Comparison of ENCODE assay signal across 8 cellular contexts in genomic region chr2:96739051-96739632, GRCh38. TPM values are rescaled to one million over a fixed set of nuclear protein-coding genes. Genes with fewer than 3 reads are reported as not detected.
A peak's percentile ranks its signal among the peaks of the same experiment; 100 is the strongest.
DNase-seq lines count a peak whose midpoint lies in the region; ATAC-seq, FAIRE-seq and TF ChIP-seq lines count a peak whose summit lies in the region.

No MANE protein-coding gene starts in this region.

- no peak for TF ChIP-seq CTCF in bronchial epithelial cell (IDR thresholded peaks at IDR 0.05; ENCODE audit: insufficient read depth, low read length, severe bottlenecking)

- H3K36me3 Mint-ChIP-seq in stimulated activated naive CD8-positive, alpha-beta T cell treated with anti-CD3 and anti-CD28 coated beads, Interleukin-15, Interleukin-2, amounts not matched to agents 100 ng/mL and 50 ng/mL, for 24 hours (ENCODE audit: low read depth), result peaks cover 12% of the 10 kb centered on the region

- peaks cover 38% of the 10 kb centered on the region for H3K4me1 Mint-ChIP-seq in stimulated activated naive CD8-positive, alpha-beta T cell treated with anti-CD3 and anti-CD28 coated beads, Interleukin-15, Interleukin-2, amounts not matched to agents 100 ng/mL and 50 ng/mL, for 24 hours (ENCODE audit: low read depth)

- no peak for ATAC-seq in stimulated activated naive CD8-positive, alpha-beta T cell treated with anti-CD3 and anti-CD28 coated beads, Interleukin-15, Interleukin-2, amounts not matched to agents 100 U/mL and 50 U/mL, for 24 hours

- no peak for DNase-seq in stimulated activated naive CD8-positive, alpha-beta T cell treated with anti-CD3 and anti-CD28 coated beads, Interleukin-15, Interleukin-2, amounts not matched to agents 100 U/mL and 50 U/mL, for 24 hours
- DNase-seq in bronchial epithelial cell (ENCODE audit: low read depth) (no peak), COR-L47 (lab: John Stamatoyannopoulos, UW) (no peak), NCI-H774 (lab: John Stamatoyannopoulos, UW) (no peak), NCI-H524 (lab: John Stamatoyannopoulos, UW) (no peak), LoVo (ENCODE audit: low spot score) (no peak)

- H3K4me3 ChIP-seq in bronchial epithelial cell (ENCODE audit: low read depth, low read length), result peak overlapping the region; percentile 94
- peak overlapping the region; percentile 70 to 91 for H3K4me3 ChIP-seq in mucosa of rectum (ENCODE audit: low read length in 2 of 2)

- peak overlapping the region; percentile 99 for H3K4me3 Mint-ChIP-seq in stimulated activated naive CD8-positive, alpha-beta T cell treated with anti-CD3 and anti-CD28 coated beads, Interleukin-15, Interleukin-2, amounts not matched to agents 100 ng/mL and 50 ng/mL, for 24 hours

- no peaks in the 10 kb centered on the region for H3K27me3 Mint-ChIP-seq in stimulated activated naive CD8-positive, alpha-beta T cell treated with anti-CD3 and anti-CD28 coated beads, Interleukin-15, Interleukin-2, amounts not matched to agents 100 ng/mL and 50 ng/mL, for 24 hours

- no peak for FAIRE-seq in bronchial epithelial cell (lab: Jason Lieb, UNC)

- H3K27me3 ChIP-seq in bronchial epithelial cell (ENCODE audit: control insufficient read depth, insufficient read depth, low read length) (no peaks in the 10 kb centered on the region), mucosa of rectum (ENCODE audit: control insufficient read depth in 2 of 2, insufficient read depth in 2 of 2, low read length in 2 of 2) (no peaks in the 10 kb centered on the region)

- H3K9me3 Mint-ChIP-seq in stimulated activated naive CD8-positive, alpha-beta T cell treated with anti-CD3 and anti-CD28 coated beads, Interleukin-15, Interleukin-2, amounts not matched to agents 100 ng/mL and 50 ng/mL, for 24 hours, result no peaks in the 10 kb centered on the region

- peaks cover 13 to 16% of the 10 kb centered on the region in 2 donors for H3K4me1 ChIP-seq in mucosa of rectum (ENCODE audit: control insufficient read depth in 2 of 2, insufficient read depth in 2 of 2, low read length in 2 of 2)

- H3K36me3 ChIP-seq in bronchial epithelial cell (ENCODE audit: control insufficient read depth, insufficient read depth, low read length) (peaks cover 4% of the 10 kb centered on the region), mucosa of rectum (ENCODE audit: control insufficient read depth in 2 of 2, insufficient read depth in 2 of 2, low read length in 2 of 2) (peaks cover 4 to 18% of the 10 kb centered on the region in 2 donors)

- H3K9me3 ChIP-seq in mucosa of rectum (ENCODE audit: control insufficient read depth in 2 of 2, low read length in 2 of 2), result no peaks in the 10 kb centered on the region

- H3K9ac ChIP-seq in mucosa of rectum (ENCODE audit: low read depth in 1 of 2, low read length in 2 of 2), result peak overlapping the region; percentile 63 to 86

- H3K27ac Mint-ChIP-seq in stimulated activated naive CD8-positive, alpha-beta T cell treated with anti-CD3 and anti-CD28 coated beads, Interleukin-15, Interleukin-2, amounts not matched to agents 100 ng/mL and 50 ng/mL, for 24 hours, result peak overlapping the region; percentile 92

- H3K27ac ChIP-seq in mucosa of rectum (ENCODE audit: low read depth in 2 of 2, low read length in 2 of 2), result peak overlapping the region; percentile 67 to 75

RNA-seq across cellular contexts. Expression of gene LMAN2L, which starts 0.7 kb away (rescaled TPM):
- 15.3 and 18.9 TPM in 2 replicates for total RNA-seq in bronchial epithelial cell

RNA-seq across cellular contexts. Expression of gene CNNM4, which starts 21.6 kb away (rescaled TPM):
- total RNA-seq in bronchial epithelial cell, result 3.4 and 5.5 TPM in 2 replicates
